Comparison of ENCODE assay signal across 3 cellular contexts in genomic region chr7:78265086-78265485, GRCh38.
A peak's percentile ranks its signal among the peaks of the same experiment; 100 is the strongest.
TF ChIP-seq lines count a peak whose summit lies in the region.

No MANE protein-coding gene starts in this region.

TF ChIP-seq in A549, 52 proteins besides CTCF, POLR2A, EP300 and RAD21:
- TF ChIP-seq NFE2L2 (conservative IDR thresholded peaks at IDR 0.05; ENCODE audit: low read length) (no peak), MAFK (IDR thresholded peaks at IDR 0.05; ENCODE audit: partially characterized antibody) (peak; percentile 73), RARB (CRISPR knock-in tag; IDR thresholded peaks at IDR 0.05) (no peak), SREBF2 (IDR thresholded peaks at IDR 0.05) (no peak)

TF ChIP-seq in IMR-90, 13 proteins besides CTCF, POLR2A, EP300 and RAD21:
- TF ChIP-seq BHLHE40 (IDR thresholded peaks at IDR 0.05; ENCODE audit: low read depth, low read length), result no peak
- TF ChIP-seq RFX5 (IDR thresholded peaks at IDR 0.05; ENCODE audit: low read depth, low read length), result no peak
- TF ChIP-seq MAFK (IDR thresholded peaks at IDR 0.05; ENCODE audit: low read depth, low read length), result peak; percentile 88
- no peak for TF ChIP-seq SMC3 (IDR thresholded peaks at IDR 0.05; ENCODE audit: low read depth, low read length)
- no peak for TF ChIP-seq NFE2L2 (IDR thresholded peaks at IDR 0.05; ENCODE audit: low read depth, low read length)
TF ChIP-seq in IMR-90: peak in this region for 1.

TF ChIP-seq in K562, 482 proteins besides CTCF, POLR2A, EP300 and RAD21:
- TF ChIP-seq MAFG (tag; conservative IDR thresholded peaks at IDR 0.05) (peak; percentile 21; the same call in 1 of the 2 replicates), ZNF311 (CRISPR knock-in tag; IDR thresholded peaks at IDR 0.05) (no peak), MAFF (IDR thresholded peaks at IDR 0.05; ENCODE audit: low read length) (peak; percentile 61), ZNF316 (IDR thresholded peaks at IDR 0.05) (peak; percentile 71), JUN (IDR thresholded peaks at IDR 0.05; ENCODE audit: borderline replicate concordance, low read depth, low read length) (no peak), JUN (CRISPR knock-in tag; IDR thresholded peaks at IDR 0.05; ENCODE audit: borderline replicate concordance) (no peak), RBM25 (IDR thresholded peaks at IDR 0.05; ENCODE audit: low read depth, low read length, severe bottlenecking) (no peak), MXI1 (IDR thresholded peaks at IDR 0.05; ENCODE audit: low read depth, low read length) (no peak), WHSC1 (IDR thresholded peaks at IDR 0.05; ENCODE audit: low read length) (no peak), TFAP4 (CRISPR knock-in tag; IDR thresholded peaks at IDR 0.05; ENCODE audit: borderline replicate concordance) (no peak), C11orf30 (IDR thresholded peaks at IDR 0.05; ENCODE audit: low read depth) (peak; percentile 58; the same call in 1 of the 2 replicates), RFX1 (IDR thresholded peaks at IDR 0.05) (no peak), MAFK (IDR thresholded peaks at IDR 0.05; ENCODE audit: low read length) (0 out of 2 replicates have a peak, but pooled peaks have one; percentile 22), ZNF79 (CRISPR knock-in tag; IDR thresholded peaks at IDR 0.05; ENCODE audit: low read depth) (no peak), SMARCA5 (IDR thresholded peaks at IDR 0.05) (no peak), GTF2F1 (IDR thresholded peaks at IDR 0.05; ENCODE audit: low read depth, low read length) (no peak), MIER1 (IDR thresholded peaks at IDR 0.05; ENCODE audit: low read depth) (no peak), POLR2AphosphoS2 (IDR thresholded peaks at IDR 0.05; ENCODE audit: low read length) (no peak)
- TF ChIP-seq, protein P1, sequence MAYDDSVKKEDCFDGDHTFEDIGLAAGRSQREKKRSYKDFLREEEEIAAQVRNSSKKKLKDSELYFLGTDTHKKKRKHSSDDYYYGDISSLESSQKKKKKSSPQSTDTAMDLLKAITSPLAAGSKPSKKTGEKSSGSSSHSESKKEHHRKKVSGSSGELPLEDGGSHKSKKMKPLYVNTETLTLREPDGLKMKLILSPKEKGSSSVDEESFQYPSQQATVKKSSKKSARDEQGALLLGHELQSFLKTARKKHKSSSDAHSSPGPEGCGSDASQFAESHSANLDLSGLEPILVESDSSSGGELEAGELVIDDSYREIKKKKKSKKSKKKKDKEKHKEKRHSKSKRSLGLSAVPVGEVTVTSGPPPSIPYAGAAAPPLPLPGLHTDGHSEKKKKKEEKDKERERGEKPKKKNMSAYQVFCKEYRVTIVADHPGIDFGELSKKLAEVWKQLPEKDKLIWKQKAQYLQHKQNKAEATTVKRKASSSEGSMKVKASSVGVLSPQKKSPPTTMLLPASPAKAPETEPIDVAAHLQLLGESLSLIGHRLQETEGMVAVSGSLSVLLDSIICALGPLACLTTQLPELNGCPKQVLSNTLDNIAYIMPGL (CRISPR knock-in tag; IDR thresholded peaks at IDR 0.05), result no peak
- TF ChIP-seq, protein P2, sequence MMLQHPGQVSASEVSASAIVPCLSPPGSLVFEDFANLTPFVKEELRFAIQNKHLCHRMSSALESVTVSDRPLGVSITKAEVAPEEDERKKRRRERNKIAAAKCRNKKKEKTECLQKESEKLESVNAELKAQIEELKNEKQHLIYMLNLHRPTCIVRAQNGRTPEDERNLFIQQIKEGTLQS (IDR thresholded peaks at IDR 0.05), result no peak
- TF ChIP-seq, protein P2 (CRISPR knock-in tag; conservative IDR thresholded peaks at IDR 0.05), result no peak
- TF ChIP-seq, protein P3, sequence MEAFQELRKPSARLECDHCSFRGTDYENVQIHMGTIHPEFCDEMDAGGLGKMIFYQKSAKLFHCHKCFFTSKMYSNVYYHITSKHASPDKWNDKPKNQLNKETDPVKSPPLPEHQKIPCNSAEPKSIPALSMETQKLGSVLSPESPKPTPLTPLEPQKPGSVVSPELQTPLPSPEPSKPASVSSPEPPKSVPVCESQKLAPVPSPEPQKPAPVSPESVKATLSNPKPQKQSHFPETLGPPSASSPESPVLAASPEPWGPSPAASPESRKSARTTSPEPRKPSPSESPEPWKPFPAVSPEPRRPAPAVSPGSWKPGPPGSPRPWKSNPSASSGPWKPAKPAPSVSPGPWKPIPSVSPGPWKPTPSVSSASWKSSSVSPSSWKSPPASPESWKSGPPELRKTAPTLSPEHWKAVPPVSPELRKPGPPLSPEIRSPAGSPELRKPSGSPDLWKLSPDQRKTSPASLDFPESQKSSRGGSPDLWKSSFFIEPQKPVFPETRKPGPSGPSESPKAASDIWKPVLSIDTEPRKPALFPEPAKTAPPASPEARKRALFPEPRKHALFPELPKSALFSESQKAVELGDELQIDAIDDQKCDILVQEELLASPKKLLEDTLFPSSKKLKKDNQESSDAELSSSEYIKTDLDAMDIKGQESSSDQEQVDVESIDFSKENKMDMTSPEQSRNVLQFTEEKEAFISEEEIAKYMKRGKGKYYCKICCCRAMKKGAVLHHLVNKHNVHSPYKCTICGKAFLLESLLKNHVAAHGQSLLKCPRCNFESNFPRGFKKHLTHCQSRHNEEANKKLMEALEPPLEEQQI (IDR thresholded peaks at IDR 0.05), result no peak
- TF ChIP-seq, protein P4, sequence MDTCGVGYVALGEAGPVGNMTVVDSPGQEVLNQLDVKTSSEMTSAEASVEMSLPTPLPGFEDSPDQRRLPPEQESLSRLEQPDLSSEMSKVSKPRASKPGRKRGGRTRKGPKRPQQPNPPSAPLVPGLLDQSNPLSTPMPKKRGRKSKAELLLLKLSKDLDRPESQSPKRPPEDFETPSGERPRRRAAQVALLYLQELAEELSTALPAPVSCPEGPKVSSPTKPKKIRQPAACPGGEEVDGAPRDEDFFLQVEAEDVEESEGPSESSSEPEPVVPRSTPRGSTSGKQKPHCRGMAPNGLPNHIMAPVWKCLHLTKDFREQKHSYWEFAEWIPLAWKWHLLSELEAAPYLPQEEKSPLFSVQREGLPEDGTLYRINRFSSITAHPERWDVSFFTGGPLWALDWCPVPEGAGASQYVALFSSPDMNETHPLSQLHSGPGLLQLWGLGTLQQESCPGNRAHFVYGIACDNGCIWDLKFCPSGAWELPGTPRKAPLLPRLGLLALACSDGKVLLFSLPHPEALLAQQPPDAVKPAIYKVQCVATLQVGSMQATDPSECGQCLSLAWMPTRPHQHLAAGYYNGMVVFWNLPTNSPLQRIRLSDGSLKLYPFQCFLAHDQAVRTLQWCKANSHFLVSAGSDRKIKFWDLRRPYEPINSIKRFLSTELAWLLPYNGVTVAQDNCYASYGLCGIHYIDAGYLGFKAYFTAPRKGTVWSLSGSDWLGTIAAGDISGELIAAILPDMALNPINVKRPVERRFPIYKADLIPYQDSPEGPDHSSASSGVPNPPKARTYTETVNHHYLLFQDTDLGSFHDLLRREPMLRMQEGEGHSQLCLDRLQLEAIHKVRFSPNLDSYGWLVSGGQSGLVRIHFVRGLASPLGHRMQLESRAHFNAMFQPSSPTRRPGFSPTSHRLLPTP (IDR thresholded peaks at IDR 0.05; ENCODE audit: borderline replicate concordance, extremely low read depth, insufficient read length), result no peak
